In genomic region chr14:90551070-90551704, GRCh38 we compare ENCODE assay signal across 14 cellular contexts.
DNase-seq lines count a peak whose midpoint lies in the region; ATAC-seq and TF ChIP-seq lines count a peak whose summit lies in the region.
"Had no signal": no experiment of that assay in that cellular context is flagged by ENCODE, and none has a peak within 500 bp of the region (broad histone marks: within the 10 kb centered on the region; RNA-seq: fewer than 3 reads in every experiment).

No MANE protein-coding gene starts in this region.

- H3K4me2 ChIP-seq in fibroblast of lung (ENCODE audit: extremely low read depth, insufficient read depth, low read length), result no peak overlapping the region

- no peaks in the 10 kb centered on the region for H3K9me3 ChIP-seq in fibroblast of lung (ENCODE audit: control insufficient read depth, insufficient read depth, low read depth, low read length)

- H3K4me3 ChIP-seq in AG10803 (ENCODE audit: low read length) (no peak overlapping the region), fibroblast of lung (replicated peaks in 1 of 4; ENCODE audit: control extremely low read depth in 1 of 4, insufficient read depth in 1 of 4, low read depth in 3 of 4, low read length in 4 of 4) (no peak overlapping the region)
- H3K4me3 ChIP-seq: K562 had no signal

- no peak overlapping the region for H3K9ac ChIP-seq in fibroblast of lung (ENCODE audit: insufficient read depth, low read length)

- ATAC-seq in GM18520 (IDR thresholded peaks at IDR 0.05; ENCODE audit: unreplicated experiment) (no peak), HG03108 (IDR thresholded peaks at IDR 0.05; ENCODE audit: unreplicated experiment) (no peak)
- ATAC-seq: stimulated activated naive CD8-positive, alpha-beta T cell treated with anti-CD3 and anti-CD28 coated beads, Interleukin-15, Interleukin-2, amounts not matched to agents 100 U/mL and 50 U/mL, for 24 hours had no signal

- H3K79me2 ChIP-seq in fibroblast of lung (ENCODE audit: control insufficient read depth, insufficient read depth, low read length), result no peaks in the 10 kb centered on the region

- H3K36me3 ChIP-seq in fibroblast of lung (ENCODE audit: control insufficient read depth, insufficient read depth, low read length), result no peaks in the 10 kb centered on the region

- H3K4me1 ChIP-seq in fibroblast of lung (ENCODE audit: control insufficient read depth, extremely low read depth, insufficient read depth, low read length), result no peaks in the 10 kb centered on the region

- no peak for TF ChIP-seq CTCF in AG10803 (conservative IDR thresholded peaks at IDR 0.05; ENCODE audit: low read length)
- TF ChIP-seq CTCF in fibroblast of lung (conservative IDR thresholded peaks at IDR 0.05 in 1 of 2, IDR thresholded peaks at IDR 0.05 in 1 of 2; ENCODE audit: low read depth in 1 of 2, low read length in 2 of 2), result no peak

- intact Hi-C loops in posterior vena cava (cut with DNase I), result no loop called here

- H4K20me1 ChIP-seq in fibroblast of lung (ENCODE audit: control insufficient read depth, extremely low read depth, insufficient read depth, low read length), result no peaks in the 10 kb centered on the region

- H3K27ac ChIP-seq in angular gyrus (ENCODE audit: low read depth, low read length), result peak overlapping the region; percentile 5
- no peak overlapping the region for H3K27ac ChIP-seq in fibroblast of lung (ENCODE audit: insufficient read depth, low read length)

- no peak overlapping the region for H2AFZ ChIP-seq in fibroblast of lung (ENCODE audit: low read length)

- no peaks in the 10 kb centered on the region for H3K27me3 ChIP-seq in fibroblast of lung (ENCODE audit: control insufficient read depth, insufficient read depth, low read length)

- peak; percentile 33 for DNase-seq in AG10803 (ENCODE audit: low read depth)
- DNase-seq in fibroblast of lung (ENCODE audit: low read depth in 2 of 2), result peak; percentile 46 to 66
- peak; percentile 16 for DNase-seq in posterior vena cava (ENCODE audit: low spot score)
- no peak for DNase-seq in HuH-7.5 (ENCODE audit: low spot score)
- no peak for DNase-seq in NK-92 (lab: John Stamatoyannopoulos, UW; ENCODE audit: unreplicated experiment)
- DNase-seq: activated CD4-positive, alpha-beta memory T cell treated with anti-CD3 and anti-CD28 coated beads, Interleukin-2, amount 10 ng/mL, durations not matched to agents 7 days and 5 days; AML-193; NCI-H1105; NCI-H226; stimulated activated naive CD8-positive, alpha-beta T cell treated with anti-CD3 and anti-CD28 coated beads, Interleukin-15, Interleukin-2, amounts not matched to agents 100 U/mL and 50 U/mL, for 24 hours had no signal

Comparison
In these comparisons a context has a peak if more than half of its experiments do, and no peak if none do; other contexts are left out.
1. DNase-seq: peak in AG10803 (single experiment), fibroblast of lung (2 of 2) and posterior vena cava (single experiment); none in HuH-7.5 (single experiment) and NK-92 (single experiment).